In the genomic region with DNA sequence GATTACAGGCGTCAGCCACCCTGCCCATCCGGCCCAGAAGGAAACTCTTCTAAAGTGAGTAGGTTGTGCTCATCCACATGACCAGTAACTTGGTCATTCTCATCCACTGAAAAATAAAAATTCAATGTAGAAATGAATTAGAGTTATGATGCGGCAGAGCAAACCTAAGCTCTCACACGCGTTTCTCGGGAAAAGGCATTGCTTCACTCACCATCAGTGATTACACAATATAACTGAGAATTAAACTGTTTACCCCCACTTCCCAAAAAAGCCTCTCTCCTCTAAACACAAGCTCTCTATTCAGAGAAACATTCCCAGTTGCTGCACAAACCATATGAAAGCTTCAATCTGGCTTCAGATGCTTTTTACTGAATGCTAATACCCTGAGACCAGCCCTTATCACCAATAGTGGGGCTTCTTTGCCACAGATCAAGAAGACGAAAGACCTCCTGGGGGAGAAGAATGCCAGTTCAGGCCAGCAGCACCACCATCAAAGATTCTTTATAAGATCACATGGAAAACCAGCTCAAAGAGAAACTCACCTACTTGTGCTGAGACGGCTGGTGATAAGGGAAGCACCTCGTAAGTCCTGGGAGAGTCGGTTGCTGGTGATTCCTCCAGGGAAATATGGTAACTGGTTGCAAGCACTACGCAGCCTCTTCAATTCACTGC, we compare ENCODE assay signal across 11 cellular contexts.
DNase-seq lines count a peak whose midpoint lies in the region; ATAC-seq and TF ChIP-seq lines count a peak whose summit lies in the region.
"Had no signal": no experiment of that assay in that cellular context is flagged by ENCODE, and none has a peak within 500 bp of the region (broad histone marks: within the 10 kb centered on the region; RNA-seq: fewer than 3 reads in every experiment).

No MANE protein-coding gene starts in this region.

- H3K9me3 Mint-ChIP-seq in dendritic cell treated with granulocyte-macrophage colony-stimulating factor and Interleukin-4, amounts not matched to agents 40 ng/mL and 50 ng/mL, for 4 days: peaks cover 10% of the 10 kb centered on the region
- H3K9me3 Mint-ChIP-seq in neural progenitor cell (peaks cover 3% of the 10 kb centered on the region), GM23338 (peaks cover 25% of the 10 kb centered on the region)

- H3K27me3 Mint-ChIP-seq in dendritic cell treated with granulocyte-macrophage colony-stimulating factor and Interleukin-4, amounts not matched to agents 40 ng/mL and 50 ng/mL, for 4 days: peaks cover 2% of the 10 kb centered on the region
- H3K27me3 Mint-ChIP-seq in neural progenitor cell (ENCODE audit: insufficient read depth, low read depth) (peaks cover 10% of the 10 kb centered on the region), GM23338 (ENCODE audit: insufficient read depth, low read depth, poor library complexity) (peaks cover 12% of the 10 kb centered on the region)
- H3K27me3 Mint-ChIP-seq: CD4-positive, CD25-positive, alpha-beta regulatory T cell had no signal

- H3K4me3 Mint-ChIP-seq in dendritic cell treated with granulocyte-macrophage colony-stimulating factor and Interleukin-4, amounts not matched to agents 40 ng/mL and 50 ng/mL, for 4 days: peak overlapping the region; percentile 55
- H3K4me3 Mint-ChIP-seq in neural progenitor cell (no peak overlapping the region), GM23338 (no peak overlapping the region)
- H3K4me3 Mint-ChIP-seq: CD4-positive, CD25-positive, alpha-beta regulatory T cell; IgD-negative memory B cell had no signal

- H3F3A ChIP-seq in neural progenitor cell (ENCODE audit: low read depth) (peaks cover 8% of the 10 kb centered on the region), GM23338 (replicated peaks; ENCODE audit: low read depth) (no peaks in the 10 kb centered on the region)

- H3K4me2 ChIP-seq in neural progenitor cell (peak overlapping the region; percentile 47), GM23338 (no peak overlapping the region)
- H3K4me2 ChIP-seq: A549 had no signal

- H3K27me3 ChIP-seq in neural progenitor cell: no peaks in the 10 kb centered on the region
- no peaks in the 10 kb centered on the region for H3K27me3 ChIP-seq in GM23338 (ENCODE audit: insufficient read depth)

- H2AFZ ChIP-seq in neural progenitor cell (replicated peaks) (peak overlapping the region; percentile 50), GM23338 (no peak overlapping the region)

- H3K4me3 ChIP-seq in NB4 (ENCODE audit: low read depth, low read length): peak overlapping the region; percentile 17
- no peak overlapping the region for H3K4me3 ChIP-seq in neural progenitor cell
- no peak overlapping the region for H3K4me3 ChIP-seq in GM23338
- H3K4me3 ChIP-seq: A549 had no signal

- H3K36me3 ChIP-seq in neural progenitor cell: no peaks in the 10 kb centered on the region
- H3K36me3 ChIP-seq in GM23338 (ENCODE audit: insufficient read depth): no peaks in the 10 kb centered on the region

- no peaks in the 10 kb centered on the region for H3K79me2 ChIP-seq in neural progenitor cell (ENCODE audit: low read depth)
- H3K79me2 ChIP-seq in GM23338 (replicated peaks; ENCODE audit: insufficient read depth): no peaks in the 10 kb centered on the region

- H3K9me2 ChIP-seq in GM23338 (ENCODE audit: insufficient read depth): no peaks in the 10 kb centered on the region

- peaks cover 57% of the 10 kb centered on the region for H3K4me1 Mint-ChIP-seq in dendritic cell treated with granulocyte-macrophage colony-stimulating factor and Interleukin-4, amounts not matched to agents 40 ng/mL and 50 ng/mL, for 4 days (ENCODE audit: low read depth)
- H3K4me1 Mint-ChIP-seq in neural progenitor cell (peaks cover 32% of the 10 kb centered on the region), GM23338 (peaks cover 16% of the 10 kb centered on the region)

- peak overlapping the region; percentile 82 for H3K27ac Mint-ChIP-seq in dendritic cell treated with granulocyte-macrophage colony-stimulating factor and Interleukin-4, amounts not matched to agents 40 ng/mL and 50 ng/mL, for 4 days
- H3K27ac Mint-ChIP-seq in neural progenitor cell (no peak overlapping the region), GM23338 (no peak overlapping the region)
- H3K27ac Mint-ChIP-seq: CD4-positive, CD25-positive, alpha-beta regulatory T cell; IgD-negative memory B cell had no signal

- no peak overlapping the region for H3K9ac ChIP-seq in neural progenitor cell

- H3K4me1 ChIP-seq in neural progenitor cell (peaks cover 13% of the 10 kb centered on the region), GM23338 (ENCODE audit: insufficient read depth) (no peaks in the 10 kb centered on the region)
- H3K4me1 ChIP-seq: A549 had no signal

- no peaks in the 10 kb centered on the region for H3K36me3 Mint-ChIP-seq in dendritic cell treated with granulocyte-macrophage colony-stimulating factor and Interleukin-4, amounts not matched to agents 40 ng/mL and 50 ng/mL, for 4 days (ENCODE audit: low read depth)
- no peaks in the 10 kb centered on the region for H3K36me3 Mint-ChIP-seq in neural progenitor cell
- peaks cover 3% of the 10 kb centered on the region; the same call in 1 of the 3 replicates for H3K36me3 Mint-ChIP-seq in GM23338 (ENCODE audit: low read depth)
- H3K36me3 Mint-ChIP-seq: CD4-positive, CD25-positive, alpha-beta regulatory T cell had no signal

- H4K20me1 ChIP-seq in neural progenitor cell (ENCODE audit: low read depth) (no peaks in the 10 kb centered on the region), GM23338 (replicated peaks; ENCODE audit: insufficient read depth) (no peaks in the 10 kb centered on the region)

- DNase-seq in NB4 (ENCODE audit: low read depth): peak; percentile 70
- DNase-seq in neural progenitor cell (ENCODE audit: low spot score): peak; percentile 28
- no peak for DNase-seq in GM23338 (ENCODE audit: low spot score)
- DNase-seq: CD4-positive, CD25-positive, alpha-beta regulatory T cell; GF-D8 had no signal

- no peak for ATAC-seq in HG03521 (IDR thresholded peaks at IDR 0.05; ENCODE audit: unreplicated experiment)
- no peak for ATAC-seq in GM23338
- no peak for ATAC-seq in GM19452 (IDR thresholded peaks at IDR 0.05; ENCODE audit: unreplicated experiment)
- ATAC-seq: A549, HCT116 had no signal

- H3K27ac ChIP-seq in neural progenitor cell (no peak overlapping the region), GM23338 (ENCODE audit: low read depth) (no peak overlapping the region)
- H3K27ac ChIP-seq: A549 had no signal

- intact Hi-C loops in dendritic cell treated with granulocyte-macrophage colony-stimulating factor and Interleukin-4, amounts not matched to agents 40 ng/mL and 50 ng/mL, for 4 days (cut with micrococcal nuclease): no loop called here

- H3K9me3 ChIP-seq in neural progenitor cell (ENCODE audit: low read depth): no peaks in the 10 kb centered on the region
- H3K9me3 ChIP-seq: A549 had no signal

- no peak for TF ChIP-seq POLR2A in NB4 (IDR thresholded peaks at IDR 0.05; ENCODE audit: extremely low read depth, insufficient read length)

- TF ChIP-seq CTCF in NB4 (IDR thresholded peaks at IDR 0.05; ENCODE audit: low read depth, low read length) (no peak), neural progenitor cell (IDR thresholded peaks at IDR 0.05) (no peak), GM23338 (conservative IDR thresholded peaks at IDR 0.05; ENCODE audit: low read depth in 2 of 2) (no peak)
